Comparison of ENCODE assay signal across 8 cellular contexts in the genomic region with DNA sequence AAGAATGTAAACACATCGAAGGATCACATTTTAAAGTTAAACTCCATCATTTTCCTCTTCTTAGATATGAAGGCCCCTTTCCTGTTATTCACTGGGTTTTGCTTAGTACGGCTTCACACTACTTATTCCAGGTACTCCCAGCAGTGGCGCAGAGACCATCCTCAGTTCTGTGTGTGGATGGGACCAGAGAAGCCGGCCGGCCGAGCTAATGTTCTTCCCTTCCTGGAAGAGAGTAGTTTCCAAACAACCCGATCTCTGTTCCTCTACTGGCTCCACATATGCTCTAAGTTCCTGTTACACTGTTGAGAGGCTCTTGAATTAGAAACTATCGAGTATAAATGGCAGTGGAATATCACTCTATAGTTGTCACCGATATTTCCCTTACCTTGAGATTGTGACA. TPM values are rescaled to one million over a fixed set of nuclear protein-coding genes. Genes with fewer than 3 reads are reported as not detected.
A peak's percentile ranks its signal among the peaks of the same experiment; 100 is the strongest.
DNase-seq lines count a peak whose midpoint lies in the region; ATAC-seq and TF ChIP-seq lines count a peak whose summit lies in the region.

No MANE protein-coding gene starts in this region.

- no peak overlapping the region for H3K4ac ChIP-seq in neuronal stem cell (ENCODE audit: low read length)

- no peak overlapping the region for H2BK5ac ChIP-seq in neuronal stem cell (ENCODE audit: low read length)

- WGBS in neuronal stem cell (ENCODE audit: extremely low coverage in 2 of 2, insufficient read length in 2 of 2, insufficient replicate concordance in 1 of 2), 2 donors, result no CpG with 5 or more reads among the region's 9 CpGs

- H3K36me3 ChIP-seq in HCT116 (ENCODE audit: control insufficient read depth in 1 of 2, insufficient read depth in 2 of 2, low read length in 2 of 2), result peaks cover 12 to 14% of the 10 kb centered on the region in 2 experiments; a peak in 3 of 4 replicates
- peaks cover 9 to 40% of the 10 kb centered on the region in 2 donors for H3K36me3 ChIP-seq in neuronal stem cell (replicated peaks in 1 of 2; ENCODE audit: control insufficient read depth in 2 of 2, insufficient read depth in 2 of 2, low read length in 2 of 2)

- no peak overlapping the region for H3K23ac ChIP-seq in neuronal stem cell (ENCODE audit: low read depth, low read length, poor library complexity)

- H3K18ac ChIP-seq in neuronal stem cell (ENCODE audit: low read length), result no peak overlapping the region

- H3K4me1 ChIP-seq in HCT116 (ENCODE audit: control insufficient read depth in 1 of 2, insufficient read depth in 2 of 2, low read length in 2 of 2) (peaks cover 3 to 12% of the 10 kb centered on the region in 2 experiments; a peak in 3 of 4 replicates), neuronal stem cell (ENCODE audit: control insufficient read depth in 2 of 2, insufficient read depth in 1 of 2, low read depth in 1 of 2, low read length in 2 of 2) (peaks cover 5 to 7% of the 10 kb centered on the region in 2 donors)

- CTCF ChIA-PET in HCT116 (lab: Charles Lee), result no interaction called here

- DNase-seq in HCT116 (ENCODE audit: low read depth, low spot score) (no peak), RPMI7951 (ENCODE audit: low read depth) (peak; percentile 20), epithelial cell of esophagus (ENCODE audit: low read depth) (no peak), neuronal stem cell (ENCODE audit: low spot score) (no peak), KG1 (lab: John Stamatoyannopoulos, UW) (no peak)
- DNase-seq in central memory CD4-positive, alpha-beta T cell, result no peak

- BruUV-seq in HCT116 (replicated peaks; lab: Mats Ljungman, UMichigan), result no TSS peak

- H2BK15ac ChIP-seq in neuronal stem cell (ENCODE audit: low read length), result no peak overlapping the region

- peak overlapping the region; percentile 81 to 92 for H3K4me3 ChIP-seq in HCT116 (replicated peaks in 1 of 2; ENCODE audit: low read depth in 1 of 2, low read length in 2 of 2)
- peak overlapping the region; percentile 83 for H3K4me3 ChIP-seq in epithelial cell of esophagus (ENCODE audit: low read length)
- peak overlapping the region in 1 of 2 donors; percentile 69 for H3K4me3 ChIP-seq in neuronal stem cell (ENCODE audit: low read length in 2 of 2)

- H3K14ac ChIP-seq in neuronal stem cell (ENCODE audit: low read length), result no peak overlapping the region

- no peak for ATAC-seq in HCT116
- ATAC-seq in HG02840 (IDR thresholded peaks at IDR 0.05; ENCODE audit: low FRiP score, unreplicated experiment), result no peak
- no peak for ATAC-seq in HG03378 (IDR thresholded peaks at IDR 0.05; ENCODE audit: unreplicated experiment)

- H2BK12ac ChIP-seq in neuronal stem cell (ENCODE audit: low read length), result no peak overlapping the region

- no peaks in the 10 kb centered on the region for H4K20me1 ChIP-seq in HCT116 (ENCODE audit: insufficient read depth)

- no peak overlapping the region for H2BK120ac ChIP-seq in neuronal stem cell (ENCODE audit: low read depth, low read length)

- peak overlapping the region; percentile 90 for H3K4me2 ChIP-seq in HCT116 (ENCODE audit: low read length)
- peak overlapping the region; percentile 58 for H3K4me2 ChIP-seq in neuronal stem cell (ENCODE audit: insufficient read depth, low read length, poor library complexity, severe bottlenecking)

- H4K8ac ChIP-seq in neuronal stem cell (ENCODE audit: low read depth, low read length), result no peak overlapping the region

- H2AFZ ChIP-seq in HCT116 (ENCODE audit: low read depth, low read length, poor library complexity, severe bottlenecking) (peak overlapping the region; percentile 22), neuronal stem cell (ENCODE audit: low read length) (peak overlapping the region; percentile 98)

- no peaks in the 10 kb centered on the region for H3K9me2 ChIP-seq in HCT116 (ENCODE audit: insufficient read depth)

- H3K27ac ChIP-seq in HCT116 (ENCODE audit: low read depth, low read length) (no peak overlapping the region), neuronal stem cell (replicated peaks; ENCODE audit: low read length) (no peak overlapping the region)

- POLR2A ChIA-PET in HCT116 (lab: Charles Lee), result no interaction called here

- TF ChIP-seq CTCF in HCT116 (IDR thresholded peaks at IDR 0.05 in 2 of 3, conservative IDR thresholded peaks at IDR 0.05 in 1 of 3; ENCODE audit: borderline replicate concordance in 1 of 3, insufficient read depth in 1 of 3, low read depth in 2 of 3, low read length in 2 of 3) (no peak), epithelial cell of esophagus (IDR thresholded peaks at IDR 0.05; ENCODE audit: insufficient read depth, low read depth, low read length, missing control alignments) (no peak)

- H3K27me3 ChIP-seq in HCT116 (ENCODE audit: insufficient read depth, low read length) (no peaks in the 10 kb centered on the region), neuronal stem cell (ENCODE audit: control insufficient read depth in 3 of 3, insufficient read depth in 3 of 3, low read depth in 1 of 3, low read length in 3 of 3) (no peaks in the 10 kb centered on the region)

- peak overlapping the region; percentile 77; the same call in 1 of the 2 replicates for H3K9ac ChIP-seq in HCT116 (ENCODE audit: low read length)
- no peak overlapping the region for H3K9ac ChIP-seq in neuronal stem cell (ENCODE audit: low read depth, low read length, poor library complexity)

- intact Hi-C loops in HCT116 (cut with micrococcal nuclease), result no loop called here

- RAD21 ChIA-PET in HCT116 (lab: Charles Lee; ENCODE audit: low non-redundant PET in 1 of 2, low total read pairs in 2 of 2, uncharacterized antibody in 2 of 2, unreplicated experiment in 2 of 2), result no interaction called here

- H2AK5ac ChIP-seq in neuronal stem cell (ENCODE audit: low read depth, low read length), result no peak overlapping the region

- H3K9me3 ChIP-seq in HCT116 (ENCODE audit: control insufficient read depth in 1 of 2, insufficient read depth in 1 of 2, low read depth in 1 of 2, low read length in 2 of 2) (no peaks in the 10 kb centered on the region), neuronal stem cell (replicated peaks in 1 of 2; ENCODE audit: control insufficient read depth in 2 of 2, insufficient read depth in 1 of 2, low read depth in 1 of 2, low read length in 2 of 2) (no peaks in the 10 kb centered on the region)

- no peak for TF ChIP-seq RAD21 in HCT116 (IDR thresholded peaks at IDR 0.05; ENCODE audit: low read depth)

- H3K79me1 ChIP-seq in neuronal stem cell (ENCODE audit: low read depth, low read length), result peaks cover 2% of the 10 kb centered on the region

- no peak overlapping the region for H4K91ac ChIP-seq in neuronal stem cell (ENCODE audit: low read depth, low read length, poor library complexity)

- TF ChIP-seq POLR2A in HCT116 (IDR thresholded peaks at IDR 0.05; ENCODE audit: borderline replicate concordance, extremely low read depth, insufficient read depth, insufficient read length), result peak; percentile 3

- peaks cover 38% of the 10 kb centered on the region for H3K79me2 ChIP-seq in HCT116 (ENCODE audit: insufficient read depth, low read length)

TF ChIP-seq in HCT116, 20 proteins besides CTCF, POLR2A, EP300 and RAD21 (continues in another document):
- TF ChIP-seq SRF (IDR thresholded peaks at IDR 0.05; ENCODE audit: low read depth) (no peak), ATF3 (IDR thresholded peaks at IDR 0.05) (no peak), POLR2AphosphoS5 (IDR thresholded peaks at IDR 0.05; ENCODE audit: low read depth, low read length) (no peak), JUND (IDR thresholded peaks at IDR 0.05) (no peak), MAX (IDR thresholded peaks at IDR 0.05) (no peak), REST (IDR thresholded peaks at IDR 0.05; ENCODE audit: low read depth) (no peak), CBX3 (IDR thresholded peaks at IDR 0.05; ENCODE audit: low read depth) (no peak), SIN3A (IDR thresholded peaks at IDR 0.05; ENCODE audit: low read depth) (no peak), ELF1 (IDR thresholded peaks at IDR 0.05; ENCODE audit: borderline replicate concordance, low read depth) (no peak), CEBPB (IDR thresholded peaks at IDR 0.05; ENCODE audit: low read depth) (no peak), EZH2phosphoT487 (IDR thresholded peaks at IDR 0.05; ENCODE audit: borderline replicate concordance) (no peak), EGR1 (IDR thresholded peaks at IDR 0.05; ENCODE audit: low read depth) (no peak)

RNA-seq across cellular contexts. Expression of gene NFRKB, which starts 0.7 kb away (rescaled TPM):
- 27.4 TPM for total RNA-seq in HCT116 (2021; ENCODE audit: unreplicated experiment)
- 16.6 and 16.7 TPM in 2 replicates for polyA plus RNA-seq in HCT116 (2012)
- total RNA-seq in RPMI7951 (2014; rRNA removed; shearing (Covaris generic)), result 13.8 and 18.5 TPM in 2 replicates
- polyA plus RNA-seq in neuronal stem cell (2013, experiment 1 of 2), result 22.1 TPM
- polyA plus RNA-seq in neuronal stem cell (2013, experiment 2 of 2), result 21.5 TPM
